8 cellular contexts compared by ENCODE assay signal in genomic region chr6:127420558-127420957, GRCh38. TPM values are rescaled to one million over a fixed set of nuclear protein-coding genes. Genes with fewer than 3 reads are reported as not detected.
DNase-seq lines count a peak whose midpoint lies in the region; ATAC-seq and TF ChIP-seq lines count a peak whose summit lies in the region.

No MANE protein-coding gene starts in this region.

- no peaks in the 10 kb centered on the region for H3K4me1 ChIP-seq in naive thymus-derived CD4-positive, alpha-beta T cell (ENCODE audit: control insufficient read depth in 2 of 2, insufficient read depth in 2 of 2, low read length in 2 of 2)

- intact Hi-C loops in naive thymus-derived CD4-positive, alpha-beta T cell (cut with micrococcal nuclease): loop anchor here (1.0 to 2.0 kb wide), 8 partner anchors 77 to 1424 kb away; partner anchors contain the start of genes ECHDC1 (in 2 of the 2) and RNF146 (in 1 of the 2)

- no peaks in the 10 kb centered on the region for H3K36me3 Mint-ChIP-seq in naive thymus-derived CD4-positive, alpha-beta T cell

- DNase-seq in Caki2 (ENCODE audit: low read depth) (peak; percentile 89), NOMO-1 treated with dmso at 0.1 percent for 144 hours (lab: John Stamatoyannopoulos, UW; ENCODE audit: unreplicated experiment) (peak; percentile 64), epithelial cell of esophagus (ENCODE audit: low read depth) (peak; percentile 94)
- peak; percentile 74 for DNase-seq in activated CD8-positive, alpha-beta memory T cell treated with anti-CD3 and anti-CD28 coated beads for 24 hours
- DNase-seq in naive thymus-derived CD4-positive, alpha-beta T cell: peak in 8 of 9 donors; percentile 27 to 75 (median 56)
- DNase-seq in stimulated activated naive CD8-positive, alpha-beta T cell treated with anti-CD3 and anti-CD28 coated beads, Interleukin-15, Interleukin-2, amounts not matched to agents 100 U/mL and 50 U/mL, for 24 hours: peak; percentile 68

- H3K27me3 Mint-ChIP-seq in naive thymus-derived CD4-positive, alpha-beta T cell: no peaks in the 10 kb centered on the region

- H3K27ac ChIP-seq in naive thymus-derived CD4-positive, alpha-beta T cell (ENCODE audit: low read depth, low read length): no peak overlapping the region

- H3K9me3 ChIP-seq in naive thymus-derived CD4-positive, alpha-beta T cell (ENCODE audit: control insufficient read depth in 2 of 3, low read length in 3 of 3): no peaks in the 10 kb centered on the region

- TF ChIP-seq CTCF in epithelial cell of esophagus (IDR thresholded peaks at IDR 0.05; ENCODE audit: insufficient read depth, low read depth, low read length, missing control alignments): peak; percentile 62

- H3K4me3 Mint-ChIP-seq in naive thymus-derived CD4-positive, alpha-beta T cell: no peak overlapping the region

- peak overlapping the region in 6 of 9 donors; percentile 5 to 81 (median 16) for H3K27ac Mint-ChIP-seq in naive thymus-derived CD4-positive, alpha-beta T cell

- CTCF ChIA-PET in naive thymus-derived CD4-positive, alpha-beta T cell (lab: Charles Lee): interaction anchor here (0.6 to 3.5 kb wide), 2 partner anchors 117 to 121 kb away, joined by 4 to 23 read pairs; no protein-coding TSS in a partner anchor

- POLR2A ChIA-PET in naive thymus-derived CD4-positive, alpha-beta T cell (lab: Charles Lee): no interaction called here

- no peaks in the 10 kb centered on the region for H3K27me3 ChIP-seq in naive thymus-derived CD4-positive, alpha-beta T cell (ENCODE audit: control insufficient read depth in 2 of 2, insufficient read depth in 2 of 2, low read length in 2 of 2)

- peak; percentile 99 for ATAC-seq in GM19438 (IDR thresholded peaks at IDR 0.05; ENCODE audit: low read depth, unreplicated experiment)
- peak; percentile 99 for ATAC-seq in HG03460 (IDR thresholded peaks at IDR 0.05; ENCODE audit: unreplicated experiment)
- ATAC-seq in naive thymus-derived CD4-positive, alpha-beta T cell: peak; percentile 99
- ATAC-seq in stimulated activated naive CD8-positive, alpha-beta T cell treated with anti-CD3 and anti-CD28 coated beads, Interleukin-15, Interleukin-2, amounts not matched to agents 100 U/mL and 50 U/mL, for 24 hours: peak; percentile 100

- H3K4me1 Mint-ChIP-seq in naive thymus-derived CD4-positive, alpha-beta T cell: peaks cover 0 to 11% (median 5%) of the 10 kb centered on the region in 7 donors

- no peaks in the 10 kb centered on the region for H3K9me3 Mint-ChIP-seq in naive thymus-derived CD4-positive, alpha-beta T cell

- no peaks in the 10 kb centered on the region for H3K36me3 ChIP-seq in naive thymus-derived CD4-positive, alpha-beta T cell (ENCODE audit: control insufficient read depth in 2 of 3, insufficient read depth in 3 of 3, low read length in 3 of 3)

- in situ Hi-C loops in Caki2 (cut with HindIII; ENCODE audit: low pct_unique_long_range_greater_than_20kb, low sequenced_read_pairs): no loop called here

- no peak overlapping the region for H3K4me3 ChIP-seq in epithelial cell of esophagus (ENCODE audit: low read length)
- no peak overlapping the region for H3K4me3 ChIP-seq in naive thymus-derived CD4-positive, alpha-beta T cell (ENCODE audit: low read length)

RNA-seq across cellular contexts. Expression of gene KIAA0408, which starts 38.6 kb away (rescaled TPM):
- total RNA-seq in Caki2 (2014; rRNA removed; shearing (Covaris generic); ENCODE audit: low replicate concordance): 0.14 TPM in 1 of 2 replicates, not detected in the other
- 10 to 100 TPM in 1 of 5 experiments, 1 to 10 TPM in 2, under 1 TPM in 2; 0.64 to 11.3 (median 2.3) TPM for total RNA-seq in naive thymus-derived CD4-positive, alpha-beta T cell
- under 1 TPM in 1 of 2 donors, not detected in 1; 0.14 TPM for polyA plus RNA-seq in naive thymus-derived CD4-positive, alpha-beta T cell
